In the genomic region with DNA sequence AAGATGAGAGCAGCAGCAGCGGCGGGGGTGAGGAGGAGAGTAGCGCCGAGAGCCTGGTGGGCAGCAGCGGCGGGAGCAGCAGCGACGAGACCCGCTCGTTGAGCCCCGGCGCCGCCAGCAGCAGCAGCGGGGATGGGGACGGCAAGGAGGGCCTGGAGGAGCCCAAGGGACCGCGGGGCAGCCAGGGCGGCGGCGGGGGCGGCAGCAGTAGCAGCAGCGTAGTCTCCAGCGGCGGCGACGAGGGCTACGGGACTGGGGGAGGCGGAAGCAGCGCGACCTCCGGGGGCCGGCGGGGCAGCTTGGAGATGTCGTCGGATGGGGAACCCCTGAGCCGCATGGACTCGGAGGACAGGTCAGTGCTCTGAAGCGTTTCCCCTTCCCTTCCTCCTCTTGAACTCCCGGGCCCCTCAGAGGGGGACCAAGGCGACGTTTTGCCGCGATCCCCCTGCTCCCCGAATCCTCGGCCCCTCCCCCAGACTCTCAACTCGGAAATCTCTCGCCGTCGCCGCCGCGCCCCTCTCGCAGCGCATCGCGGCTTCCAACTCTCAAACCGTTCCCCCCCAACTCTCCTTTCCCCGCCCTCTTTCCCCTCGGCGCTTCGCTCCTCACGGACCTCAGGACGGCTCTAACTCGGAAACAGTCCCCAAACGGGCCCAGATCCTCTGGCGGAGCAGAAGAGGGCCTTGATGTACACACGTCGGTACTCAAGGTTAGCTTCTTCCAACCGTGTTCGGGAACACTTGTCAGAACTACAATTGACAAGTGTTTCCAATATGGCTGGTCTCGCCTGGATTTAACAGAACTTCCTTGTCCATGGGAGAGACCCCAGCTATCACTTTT, we compare ENCODE assay signal across 8 cellular contexts. TPM values are rescaled to one million over a fixed set of nuclear protein-coding genes. Genes with fewer than 3 reads are reported as not detected.
DNase-seq lines count a peak whose midpoint lies in the region; ATAC-seq, FAIRE-seq and TF ChIP-seq lines count a peak whose summit lies in the region.

No MANE protein-coding gene starts in this region.

- intact Hi-C loops in Calu3 (cut with micrococcal nuclease; ENCODE audit: unreplicated experiment), result no loop called here
- intact Hi-C loops in left ventricle myocardium inferior (cut with micrococcal nuclease), result no loop called here

- peaks cover 39% of the 10 kb centered on the region for H3K36me3 Mint-ChIP-seq in Calu3 (ENCODE audit: insufficient read depth, unreplicated experiment)
- peaks cover 15% of the 10 kb centered on the region for H3K36me3 Mint-ChIP-seq in T-cell

- H3K4me1 ChIP-seq in left ventricle myocardium inferior, result peaks cover 58% of the 10 kb centered on the region
- peaks cover 4% of the 10 kb centered on the region for H3K4me1 ChIP-seq in urinary bladder (ENCODE audit: insufficient read depth)

- TF ChIP-seq CTCF in Calu3 (IDR thresholded peaks at IDR 0.05; ENCODE audit: unreplicated experiment), result no peak
- no peak for TF ChIP-seq CTCF in GM20000 (IDR thresholded peaks at IDR 0.05; ENCODE audit: extremely low read depth, missing control alignments)
- no peak for TF ChIP-seq CTCF in left ventricle myocardium inferior (IDR thresholded peaks at IDR 0.05; ENCODE audit: borderline replicate concordance)

- H3K27me3 Mint-ChIP-seq in Calu3 (ENCODE audit: unreplicated experiment), result no peaks in the 10 kb centered on the region
- no peaks in the 10 kb centered on the region for H3K27me3 Mint-ChIP-seq in T-cell

- TSS peak; percentile 69 for BruUV-seq in Calu3 (replicated peaks; lab: Mats Ljungman, UMichigan)

- DNase-seq in Calu3, result peak; percentile 46
- DNase-seq in GM20000 (ENCODE audit: low spot score), result peak; percentile 69
- DNase-seq in HTR-8/SVneo (ENCODE audit: insufficient read length, low spot score), result peak; percentile 34
- DNase-seq in T-cell, result peak in 33 of 34 experiments; percentile 10 to 58 (median 41)
- DNase-seq in left ventricle myocardium inferior, result peak; percentile 45
- DNase-seq in pulmonary artery endothelial cell (ENCODE audit: low read depth, low spot score), result peak; percentile 4

- H3K27ac ChIP-seq in adipose tissue (ENCODE audit: low read depth, low read length), result peak overlapping the region; percentile 81
- peak overlapping the region; percentile 91 for H3K27ac ChIP-seq in left ventricle myocardium inferior (replicated peaks)
- peak overlapping the region; percentile 95 for H3K27ac ChIP-seq in urinary bladder (ENCODE audit: low read depth)

- H3K36me3 ChIP-seq in left ventricle myocardium inferior (no peaks in the 10 kb centered on the region), urinary bladder (ENCODE audit: insufficient read depth) (no peaks in the 10 kb centered on the region)

- peak; percentile 20 to 33 (median 27) for ATAC-seq in T-cell (replicated peaks in 1 of 4)

- FAIRE-seq in HTR-8/SVneo (lab: Jason Lieb, UNC), result no peak

- H3K27ac Mint-ChIP-seq in Calu3 (ENCODE audit: unreplicated experiment) (peak overlapping the region; percentile 96), T-cell (peak overlapping the region; percentile 93 to 96)

- POLR2A ChIA-PET in T-cell (lab: Charles Lee), result interaction anchor here in 1 of 2 donors (0.6 kb wide), 1 partner anchor 41 kb away, joined by 5 read pairs; no protein-coding TSS in a partner anchor

- peaks cover 4% of the 10 kb centered on the region for H3K9me3 ChIP-seq in left ventricle myocardium inferior (replicated peaks)

- H3K9me3 Mint-ChIP-seq in Calu3 (ENCODE audit: low read depth, unreplicated experiment), result no peaks in the 10 kb centered on the region
- no peaks in the 10 kb centered on the region for H3K9me3 Mint-ChIP-seq in T-cell

- 0 to 1% (median 0%) methylated on average over 55 to 71 of the region's 71 CpGs for WGBS in adipose tissue, 3 donors
- under 1% methylated on average over 71 of the region's 71 CpGs for WGBS in urinary bladder

- H3K4me3 ChIP-seq in left ventricle myocardium inferior (peak overlapping the region; percentile 98), urinary bladder (ENCODE audit: low read depth, low read length) (peak overlapping the region; percentile 99)

- CTCF ChIA-PET in Calu3 (lab: Charles Lee), result no interaction called here
- CTCF ChIA-PET in T-cell (lab: Charles Lee), result no interaction called here

- H3K27me3 ChIP-seq in left ventricle myocardium inferior (ENCODE audit: low read depth), result no peaks in the 10 kb centered on the region

- H3K4me3 Mint-ChIP-seq in Calu3 (ENCODE audit: low read depth, unreplicated experiment) (peak overlapping the region; percentile 99), T-cell (peak overlapping the region; percentile 99 to 100 (median 100))

- peaks cover 9% of the 10 kb centered on the region for H3K4me1 Mint-ChIP-seq in Calu3 (ENCODE audit: low read depth, unreplicated experiment)
- H3K4me1 Mint-ChIP-seq in T-cell, result peaks cover 46 to 55% (median 47%) of the 10 kb centered on the region in 3 donors

RNA-seq across cellular contexts. Expression of a gene that starts 0.9 kb away (rescaled TPM):
- total RNA-seq in Calu3 (2022), result 53.6 and 57.9 TPM in 2 replicates
- 10 to 100 TPM; 43.4 to 71.5 (median 50.0) TPM for total RNA-seq in T-cell
- 10 to 100 TPM in 2 of 3 donors, 1 to 10 TPM in 1; 4.5 to 12.1 (median 10.1) TPM for polyA plus RNA-seq in adipose tissue
- 22.8 TPM for total RNA-seq in left ventricle myocardium inferior
- total RNA-seq in pulmonary artery endothelial cell, result 21.1 and 21.2 TPM in 2 replicates
- total RNA-seq in urinary bladder, result 77.0 TPM
- 24.4 TPM for polyA plus RNA-seq in urinary bladder

Comparison
In these comparisons a context has a peak if more than half of its experiments do, and no peak if none do; other contexts are left out.
1. Peak in every context shown above with its lines: DNase-seq, ATAC-seq, H3K4me3 ChIP-seq and H3K27ac ChIP-seq.
2. DNase-seq: peak in every context shown above with its lines; median percentile 69 in GM20000; 46 in Calu3; 45 in left ventricle myocardium inferior; 41 in T-cell; 34 in HTR-8/SVneo; 4 in pulmonary artery endothelial cell.